ENCODE assay signal across 1 cellular context in the genomic region with DNA sequence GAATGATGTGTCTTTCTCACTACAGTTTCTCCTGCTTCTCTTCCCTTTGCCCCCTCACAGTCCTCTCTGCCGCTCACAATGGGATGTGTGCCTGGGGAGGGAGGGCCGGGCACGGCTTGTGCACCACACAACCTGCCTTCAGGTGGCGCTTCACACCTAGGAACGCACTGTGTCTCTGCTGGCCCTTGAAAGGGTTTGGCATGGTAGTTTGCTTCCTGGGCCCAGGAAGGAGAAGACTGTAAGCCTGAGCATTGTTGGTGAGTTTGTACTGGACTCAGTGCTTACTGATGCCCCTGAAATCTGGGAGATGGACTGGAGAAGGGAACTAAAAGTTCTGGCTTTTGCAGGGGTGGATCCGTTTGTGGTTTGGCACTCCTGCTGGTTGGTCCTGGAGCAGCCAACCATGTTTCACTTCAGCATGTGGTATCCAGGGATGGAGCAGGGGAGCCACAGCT.
TF ChIP-seq lines count a peak whose summit lies in the region.

No MANE protein-coding gene starts in this region.

TF ChIP-seq in H1, 55 proteins besides CTCF, POLR2A, EP300 and RAD21:
- TF ChIP-seq ASH2L (IDR thresholded peaks at IDR 0.05; ENCODE audit: low read length) (peak; percentile 58), SIN3A (conservative IDR thresholded peaks at IDR 0.05 in 1 of 2, IDR thresholded peaks at IDR 0.05 in 1 of 2; ENCODE audit: low read depth in 1 of 2, low read length in 2 of 2) (no peak), MAX (IDR thresholded peaks at IDR 0.05) (peak; percentile 46)
